ENCODE assay signal across 1 cellular context in the genomic region with DNA sequence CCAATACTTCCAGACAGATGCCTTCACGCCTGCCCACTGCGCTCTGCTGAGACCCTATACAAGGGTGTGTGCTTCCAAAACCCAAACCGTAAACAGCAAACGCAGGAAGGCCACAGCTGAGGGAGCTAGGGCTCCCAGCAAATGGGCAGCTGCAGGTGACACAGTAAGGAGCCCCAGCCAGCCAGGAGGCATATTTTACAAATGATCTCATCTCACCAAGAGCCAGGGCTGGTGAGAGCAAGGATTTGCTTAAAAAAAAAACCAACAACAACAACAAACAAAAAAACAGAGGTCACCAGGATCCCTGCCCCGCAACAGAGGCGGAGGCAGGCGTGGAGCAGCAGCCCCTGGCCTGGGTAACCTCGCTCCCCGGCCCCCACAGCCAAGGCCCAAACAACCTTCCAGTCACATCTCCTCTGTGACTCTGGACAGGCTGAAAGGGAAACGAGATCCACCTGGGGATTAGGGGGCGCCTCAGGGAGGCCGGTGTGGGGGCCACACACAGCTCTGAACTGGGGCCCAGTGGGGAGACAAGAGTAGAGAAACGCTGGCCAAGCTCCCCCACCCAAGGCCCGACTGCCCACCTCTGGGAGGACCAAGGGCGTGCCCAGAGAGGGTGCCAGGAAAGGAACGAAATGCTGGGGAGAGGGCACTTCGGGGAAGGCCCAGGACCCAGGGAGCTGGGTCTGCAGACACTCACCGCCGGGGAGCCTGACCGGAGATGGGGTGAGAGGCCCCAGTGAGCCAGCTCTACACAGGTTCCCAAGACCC.
TF ChIP-seq lines count a peak whose summit lies in the region.

No MANE protein-coding gene starts in this region.

TF ChIP-seq in GM23338, 12 proteins besides CTCF, POLR2A, EP300 and RAD21 (continued from another document):
- TF ChIP-seq, protein P1, sequence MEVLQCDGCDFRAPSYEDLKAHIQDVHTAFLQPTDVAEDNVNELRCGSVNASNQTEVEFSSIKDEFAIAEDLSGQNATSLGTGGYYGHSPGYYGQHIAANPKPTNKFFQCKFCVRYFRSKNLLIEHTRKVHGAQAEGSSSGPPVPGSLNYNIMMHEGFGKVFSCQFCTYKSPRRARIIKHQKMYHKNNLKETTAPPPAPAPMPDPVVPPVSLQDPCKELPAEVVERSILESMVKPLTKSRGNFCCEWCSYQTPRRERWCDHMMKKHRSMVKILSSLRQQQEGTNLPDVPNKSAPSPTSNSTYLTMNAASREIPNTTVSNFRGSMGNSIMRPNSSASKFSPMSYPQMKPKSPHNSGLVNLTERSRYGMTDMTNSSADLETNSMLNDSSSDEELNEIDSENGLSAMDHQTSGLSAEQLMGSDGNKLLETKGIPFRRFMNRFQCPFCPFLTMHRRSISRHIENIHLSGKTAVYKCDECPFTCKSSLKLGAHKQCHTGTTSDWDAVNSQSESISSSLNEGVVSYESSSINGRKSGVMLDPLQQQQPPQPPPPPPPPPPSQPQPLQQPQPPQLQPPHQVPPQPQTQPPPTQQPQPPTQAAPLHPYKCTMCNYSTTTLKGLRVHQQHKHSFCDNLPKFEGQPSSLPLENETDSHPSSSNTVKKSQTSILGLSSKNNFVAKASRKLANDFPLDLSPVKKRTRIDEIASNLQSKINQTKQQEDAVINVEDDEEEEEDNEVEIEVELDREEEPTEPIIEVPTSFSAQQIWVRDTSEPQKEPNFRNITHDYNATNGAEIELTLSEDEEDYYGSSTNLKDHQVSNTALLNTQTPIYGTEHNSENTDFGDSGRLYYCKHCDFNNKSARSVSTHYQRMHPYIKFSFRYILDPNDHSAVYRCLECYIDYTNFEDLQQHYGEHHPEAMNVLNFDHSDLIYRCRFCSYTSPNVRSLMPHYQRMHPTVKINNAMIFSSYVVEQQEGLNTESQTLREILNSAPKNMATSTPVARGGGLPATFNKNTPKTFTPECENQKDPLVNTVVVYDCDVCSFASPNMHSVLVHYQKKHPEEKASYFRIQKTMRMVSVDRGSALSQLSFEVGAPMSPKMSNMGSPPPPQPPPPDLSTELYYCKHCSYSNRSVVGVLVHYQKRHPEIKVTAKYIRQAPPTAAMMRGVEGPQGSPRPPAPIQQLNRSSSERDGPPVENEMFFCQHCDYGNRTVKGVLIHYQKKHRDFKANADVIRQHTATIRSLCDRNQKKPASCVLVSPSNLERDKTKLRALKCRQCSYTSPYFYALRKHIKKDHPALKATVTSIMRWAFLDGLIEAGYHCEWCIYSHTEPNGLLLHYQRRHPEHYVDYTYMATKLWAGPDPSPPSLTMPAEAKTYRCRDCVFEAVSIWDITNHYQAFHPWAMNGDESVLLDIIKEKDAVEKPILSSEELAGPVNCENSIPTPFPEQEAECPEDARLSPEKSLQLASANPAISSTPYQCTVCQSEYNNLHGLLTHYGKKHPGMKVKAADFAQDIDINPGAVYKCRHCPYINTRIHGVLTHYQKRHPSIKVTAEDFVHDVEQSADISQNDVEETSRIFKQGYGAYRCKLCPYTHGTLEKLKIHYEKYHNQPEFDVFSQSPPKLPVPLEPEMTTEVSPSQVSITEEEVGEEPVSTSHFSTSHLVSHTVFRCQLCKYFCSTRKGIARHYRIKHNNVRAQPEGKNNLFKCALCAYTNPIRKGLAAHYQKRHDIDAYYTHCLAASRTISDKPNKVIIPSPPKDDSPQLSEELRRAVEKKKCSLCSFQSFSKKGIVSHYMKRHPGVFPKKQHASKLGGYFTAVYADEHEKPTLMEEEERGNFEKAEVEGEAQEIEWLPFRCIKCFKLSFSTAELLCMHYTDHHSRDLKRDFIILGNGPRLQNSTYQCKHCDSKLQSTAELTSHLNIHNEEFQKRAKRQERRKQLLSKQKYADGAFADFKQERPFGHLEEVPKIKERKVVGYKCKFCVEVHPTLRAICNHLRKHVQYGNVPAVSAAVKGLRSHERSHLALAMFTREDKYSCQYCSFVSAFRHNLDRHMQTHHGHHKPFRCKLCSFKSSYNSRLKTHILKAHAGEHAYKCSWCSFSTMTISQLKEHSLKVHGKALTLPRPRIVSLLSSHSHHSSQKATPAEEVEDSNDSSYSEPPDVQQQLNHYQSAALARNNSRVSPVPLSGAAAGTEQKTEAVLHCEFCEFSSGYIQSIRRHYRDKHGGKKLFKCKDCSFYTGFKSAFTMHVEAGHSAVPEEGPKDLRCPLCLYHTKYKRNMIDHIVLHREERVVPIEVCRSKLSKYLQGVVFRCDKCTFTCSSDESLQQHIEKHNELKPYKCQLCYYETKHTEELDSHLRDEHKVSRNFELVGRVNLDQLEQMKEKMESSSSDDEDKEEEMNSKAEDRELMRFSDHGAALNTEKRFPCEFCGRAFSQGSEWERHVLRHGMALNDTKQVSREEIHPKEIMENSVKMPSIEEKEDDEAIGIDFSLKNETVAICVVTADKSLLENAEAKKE (CRISPR knock-in tag; IDR thresholded peaks at IDR 0.05) = no peak
- TF ChIP-seq STAT1 (IDR thresholded peaks at IDR 0.05; ENCODE audit: unreplicated experiment) (no peak), JUNB (IDR thresholded peaks at IDR 0.05; ENCODE audit: unreplicated experiment) (no peak), ZNF114 (CRISPR knock-in tag; IDR thresholded peaks at IDR 0.05) (no peak)
- TF ChIP-seq, protein P2, sequence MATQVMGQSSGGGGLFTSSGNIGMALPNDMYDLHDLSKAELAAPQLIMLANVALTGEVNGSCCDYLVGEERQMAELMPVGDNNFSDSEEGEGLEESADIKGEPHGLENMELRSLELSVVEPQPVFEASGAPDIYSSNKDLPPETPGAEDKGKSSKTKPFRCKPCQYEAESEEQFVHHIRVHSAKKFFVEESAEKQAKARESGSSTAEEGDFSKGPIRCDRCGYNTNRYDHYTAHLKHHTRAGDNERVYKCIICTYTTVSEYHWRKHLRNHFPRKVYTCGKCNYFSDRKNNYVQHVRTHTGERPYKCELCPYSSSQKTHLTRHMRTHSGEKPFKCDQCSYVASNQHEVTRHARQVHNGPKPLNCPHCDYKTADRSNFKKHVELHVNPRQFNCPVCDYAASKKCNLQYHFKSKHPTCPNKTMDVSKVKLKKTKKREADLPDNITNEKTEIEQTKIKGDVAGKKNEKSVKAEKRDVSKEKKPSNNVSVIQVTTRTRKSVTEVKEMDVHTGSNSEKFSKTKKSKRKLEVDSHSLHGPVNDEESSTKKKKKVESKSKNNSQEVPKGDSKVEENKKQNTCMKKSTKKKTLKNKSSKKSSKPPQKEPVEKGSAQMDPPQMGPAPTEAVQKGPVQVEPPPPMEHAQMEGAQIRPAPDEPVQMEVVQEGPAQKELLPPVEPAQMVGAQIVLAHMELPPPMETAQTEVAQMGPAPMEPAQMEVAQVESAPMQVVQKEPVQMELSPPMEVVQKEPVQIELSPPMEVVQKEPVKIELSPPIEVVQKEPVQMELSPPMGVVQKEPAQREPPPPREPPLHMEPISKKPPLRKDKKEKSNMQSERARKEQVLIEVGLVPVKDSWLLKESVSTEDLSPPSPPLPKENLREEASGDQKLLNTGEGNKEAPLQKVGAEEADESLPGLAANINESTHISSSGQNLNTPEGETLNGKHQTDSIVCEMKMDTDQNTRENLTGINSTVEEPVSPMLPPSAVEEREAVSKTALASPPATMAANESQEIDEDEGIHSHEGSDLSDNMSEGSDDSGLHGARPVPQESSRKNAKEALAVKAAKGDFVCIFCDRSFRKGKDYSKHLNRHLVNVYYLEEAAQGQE (IDR thresholded peaks at IDR 0.05; ENCODE audit: unreplicated experiment) = no peak
- TF ChIP-seq, protein P3, sequence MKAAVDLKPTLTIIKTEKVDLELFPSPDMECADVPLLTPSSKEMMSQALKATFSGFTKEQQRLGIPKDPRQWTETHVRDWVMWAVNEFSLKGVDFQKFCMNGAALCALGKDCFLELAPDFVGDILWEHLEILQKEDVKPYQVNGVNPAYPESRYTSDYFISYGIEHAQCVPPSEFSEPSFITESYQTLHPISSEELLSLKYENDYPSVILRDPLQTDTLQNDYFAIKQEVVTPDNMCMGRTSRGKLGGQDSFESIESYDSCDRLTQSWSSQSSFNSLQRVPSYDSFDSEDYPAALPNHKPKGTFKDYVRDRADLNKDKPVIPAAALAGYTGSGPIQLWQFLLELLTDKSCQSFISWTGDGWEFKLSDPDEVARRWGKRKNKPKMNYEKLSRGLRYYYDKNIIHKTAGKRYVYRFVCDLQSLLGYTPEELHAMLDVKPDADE (IDR thresholded peaks at IDR 0.05) = no peak
